ENCODE assay signal across 8 cellular contexts in genomic region chr14:106556665-106557289, GRCh38.
DNase-seq lines count a peak whose midpoint lies in the region; ATAC-seq and TF ChIP-seq lines count a peak whose summit lies in the region.

No MANE protein-coding gene starts in this region.

- no peak overlapping the region for H3K27ac Mint-ChIP-seq in effector memory CD8-positive, alpha-beta T cell

- peak; percentile 66 for ATAC-seq in effector memory CD8-positive, alpha-beta T cell (replicated peaks)
- ATAC-seq in GM18505 (IDR thresholded peaks at IDR 0.05; ENCODE audit: unreplicated experiment): no peak
- ATAC-seq in GM21390 (IDR thresholded peaks at IDR 0.05; ENCODE audit: unreplicated experiment): no peak

- no peak overlapping the region for H3K4me3 Mint-ChIP-seq in effector memory CD8-positive, alpha-beta T cell

- peaks cover 22 to 26% of the 10 kb centered on the region in 2 donors for H3K27me3 Mint-ChIP-seq in effector memory CD8-positive, alpha-beta T cell

- no peak for TF ChIP-seq POLR2A in GM18505 (IDR thresholded peaks at IDR 0.05; ENCODE audit: borderline replicate concordance, extremely low read depth, insufficient read depth, insufficient read length)

- no peaks in the 10 kb centered on the region for H3K36me3 Mint-ChIP-seq in effector memory CD8-positive, alpha-beta T cell (ENCODE audit: insufficient read depth)

- DNase-seq in GDM1 (lab: John Stamatoyannopoulos, UW): peak; percentile 54
- DNase-seq in NCI-H1436 treated with DMSO at 0.1 percent for 48 hours (lab: John Stamatoyannopoulos, UW): peak; percentile 19
- peak; percentile 89 for DNase-seq in activated CD4-positive, alpha-beta T cell treated with anti-CD3 and anti-CD28 coated beads for 48 hours
- peak; percentile 76 to 79 (median 76) for DNase-seq in effector memory CD8-positive, alpha-beta T cell
- peak; percentile 27 to 72 (median 53) for DNase-seq in stimulated activated CD4-positive, alpha-beta T cell treated with anti-CD3 and anti-CD28 coated beads, TNF-alpha, amount 100 ng/mL, for 1 hour (ENCODE audit: low read depth in 3 of 3, low spot score in 1 of 3)
- no peak for DNase-seq in HuH-7.5 (ENCODE audit: low spot score)

- H3K9me3 Mint-ChIP-seq in effector memory CD8-positive, alpha-beta T cell: no peaks in the 10 kb centered on the region

- no peaks in the 10 kb centered on the region for H3K4me1 Mint-ChIP-seq in effector memory CD8-positive, alpha-beta T cell (ENCODE audit: low read depth in 2 of 2)
